23 cellular contexts compared by ENCODE assay signal in genomic region chr1:17691147-17691634, GRCh38.
"Had no signal": no experiment of that assay in that cellular context is flagged by ENCODE, and none has a peak within 500 bp of the region (broad histone marks: within the 10 kb centered on the region; RNA-seq: fewer than 3 reads in every experiment).

No MANE protein-coding gene starts in this region.

- H3K4me3 ChIP-seq: adrenal gland, ascending aorta, gastroesophageal sphincter, hepatocyte, right lobe of liver, upper lobe of left lung, vagina had no signal

- H3K9me3 Mint-ChIP-seq: activated naive CD8-positive, alpha-beta T cell treated with anti-CD3 and anti-CD28 coated beads for 36 hours; activated T-cell treated with anti-CD3 and anti-CD28 coated beads, Interleukin-2, amount 50 U/mL, for 4 hours; stimulated activated memory B cell treated with anti-CD40 and anti-IgM and Interleukin-4, amounts not matched to agents 10 μg/mL and 1 μg/mL and 100 μg/mL, for 72 hours; stimulated activated naive CD8-positive, alpha-beta T cell treated with anti-CD3 and anti-CD28 coated beads, Interleukin-15, amount 100 ng/mL, for 72 hours; WTC11 had no signal

- H3K9me3 ChIP-seq: adrenal gland, ascending aorta, gastroesophageal sphincter, right lobe of liver, upper lobe of left lung, vagina had no signal

- ATAC-seq: activated CD8-positive, alpha-beta T cell treated with anti-CD3 and anti-CD28 coated beads for 36 hours; activated T-cell treated with anti-CD3 and anti-CD28 coated beads, Interleukin-2, amount 50 U/mL, for 4 hours; gastroesophageal sphincter; left cardiac atrium; naive thymus-derived CD4-positive, alpha-beta T cell; stimulated activated memory B cell treated with anti-CD40 and anti-IgM and Interleukin-4, amounts not matched to agents 10 μg/mL and 1 μg/mL and 100 μg/mL, for 72 hours; stimulated activated naive CD8-positive, alpha-beta T cell treated with anti-CD3 and anti-CD28 coated beads, Interleukin-15, amount 100 ng/mL, for 72 hours; WTC11 had no signal

- H3K27ac ChIP-seq: adrenal gland, ascending aorta, gastroesophageal sphincter, hepatocyte, right lobe of liver, upper lobe of left lung, vagina had no signal

- H3K4me1 Mint-ChIP-seq: activated CD4-positive, alpha-beta T cell treated with anti-CD3 and anti-CD28 coated beads, Interleukin-2, amount 10 ng/mL, durations not matched to agents 7 days and 5 days; activated naive CD8-positive, alpha-beta T cell treated with anti-CD3 and anti-CD28 coated beads for 36 hours; stimulated activated memory B cell treated with anti-CD40 and anti-IgM and Interleukin-4, amounts not matched to agents 10 μg/mL and 1 μg/mL and 100 μg/mL, for 72 hours; stimulated activated naive CD8-positive, alpha-beta T cell treated with anti-CD3 and anti-CD28 coated beads, Interleukin-15, amount 100 ng/mL, for 72 hours had no signal

- H3K27ac Mint-ChIP-seq: activated CD4-positive, alpha-beta T cell treated with anti-CD3 and anti-CD28 coated beads, Interleukin-2, amount 10 ng/mL, durations not matched to agents 7 days and 5 days; activated CD8-positive, alpha-beta T cell treated with anti-CD3 and anti-CD28 coated beads for 36 hours; activated naive CD8-positive, alpha-beta T cell treated with anti-CD3 and anti-CD28 coated beads for 36 hours; naive thymus-derived CD4-positive, alpha-beta T cell; stimulated activated memory B cell treated with anti-CD40 and anti-IgM and Interleukin-4, amounts not matched to agents 10 μg/mL and 1 μg/mL and 100 μg/mL, for 72 hours; WTC11 had no signal

- H3K36me3 Mint-ChIP-seq: activated naive CD8-positive, alpha-beta T cell treated with anti-CD3 and anti-CD28 coated beads for 36 hours; naive thymus-derived CD4-positive, alpha-beta T cell; stimulated activated memory B cell treated with anti-CD40 and anti-IgM and Interleukin-4, amounts not matched to agents 10 μg/mL and 1 μg/mL and 100 μg/mL, for 72 hours had no signal

- H3K79me2 ChIP-seq: hepatocyte had no signal

- H3K4me3 Mint-ChIP-seq: activated CD4-positive, alpha-beta T cell treated with anti-CD3 and anti-CD28 coated beads, Interleukin-2, amount 10 ng/mL, durations not matched to agents 7 days and 5 days; activated CD8-positive, alpha-beta T cell treated with anti-CD3 and anti-CD28 coated beads for 36 hours; activated naive CD8-positive, alpha-beta T cell treated with anti-CD3 and anti-CD28 coated beads for 36 hours; activated T-cell treated with anti-CD3 and anti-CD28 coated beads, Interleukin-2, amount 50 U/mL, for 4 hours; naive thymus-derived CD4-positive, alpha-beta T cell; stimulated activated memory B cell treated with anti-CD40 and anti-IgM and Interleukin-4, amounts not matched to agents 10 μg/mL and 1 μg/mL and 100 μg/mL, for 72 hours; stimulated activated naive CD8-positive, alpha-beta T cell treated with anti-CD3 and anti-CD28 coated beads, Interleukin-15, amount 100 ng/mL, for 72 hours; WTC11 had no signal

- H3K4me2 ChIP-seq: hepatocyte had no signal

- H3K4me1 ChIP-seq: adrenal gland, ascending aorta, upper lobe of left lung, vagina had no signal

- H3K27me3 Mint-ChIP-seq: activated CD4-positive, alpha-beta T cell treated with anti-CD3 and anti-CD28 coated beads, Interleukin-2, amount 10 ng/mL, durations not matched to agents 7 days and 5 days had no signal

- DNase-seq: activated CD4-positive, alpha-beta T cell treated with anti-CD3 and anti-CD28 coated beads for 1 hour; activated CD4-positive, alpha-beta T cell treated with anti-CD3 and anti-CD28 coated beads, Interleukin-2, amount 10 ng/mL, durations not matched to agents 7 days and 5 days; activated CD8-positive, alpha-beta T cell treated with anti-CD3 and anti-CD28 coated beads for 36 hours; activated naive CD4-positive, alpha-beta T cell; activated naive CD8-positive, alpha-beta T cell treated with anti-CD3 and anti-CD28 coated beads for 36 hours; activated T-cell treated with anti-CD3 and anti-CD28 coated beads, Interleukin-2, amount 50 U/mL, for 4 hours; caudate nucleus; left cardiac atrium; mammary epithelial cell; midbrain; naive thymus-derived CD4-positive, alpha-beta T cell; right lobe of liver; stimulated activated CD4-positive, alpha-beta T cell treated with anti-CD3 and anti-CD28 coated beads, Interleukin-4, amount 100 ng/mL, for 1 hour; stimulated activated naive CD8-positive, alpha-beta T cell treated with anti-CD3 and anti-CD28 coated beads, Interleukin-15, amount 100 ng/mL, for 72 hours; T-helper 2 cell; upper lobe of left lung had no signal

- H3K27me3 ChIP-seq: adrenal gland, ascending aorta, gastroesophageal sphincter, hepatocyte, right lobe of liver, upper lobe of left lung, vagina had no signal
